8 cellular contexts compared by ENCODE assay signal in genomic region chr19:14247548-14248471, GRCh38. TPM values are rescaled to one million over a fixed set of nuclear protein-coding genes. Genes with fewer than 3 reads are reported as not detected.
A peak's percentile ranks its signal among the peaks of the same experiment; 100 is the strongest.
DNase-seq lines count a peak whose midpoint lies in the region; ATAC-seq and TF ChIP-seq lines count a peak whose summit lies in the region.
"Not testable (repeated sequence)": the region's sequence is repeated elsewhere in the genome, so short reads cannot be mapped to it uniquely, and the experiment has no call there.

No MANE protein-coding gene starts in this region.

- H3K4me2 ChIP-seq in GM23248 (ENCODE audit: unreplicated experiment) = not testable (repeated sequence)
- peak overlapping the region; percentile 57 for H3K4me2 ChIP-seq in OCI-LY7 (ENCODE audit: low read length)

- H2AFZ ChIP-seq in GM23248 (peak overlapping the region; percentile 58; the same call in 1 of the 2 replicates), OCI-LY7 (ENCODE audit: low read length) (peak overlapping the region; percentile 42)

- DNase-seq in GM23248 (peak; percentile 15), OCI-LY7 (ENCODE audit: low spot score) (peak; percentile 37)
- DNase-seq in activated T-cell treated with anti-CD3 and anti-CD28 coated beads, Interleukin-2, amount 50 U/mL, for 1 hour = peak; percentile 21
- not testable (repeated sequence) for DNase-seq in chondrocyte (ENCODE audit: low spot score); right atrium auricular region (ENCODE audit: low spot score); aorta

- POLR2A ChIA-PET in OCI-LY7 (lab: Charles Lee) = not testable (repeated sequence)

- H3K4me1 ChIP-seq in GM23248 (ENCODE audit: insufficient read depth); mucosa of rectum (ENCODE audit: control insufficient read depth in 2 of 2, insufficient read depth in 2 of 2, low read length in 2 of 2); aorta (ENCODE audit: control insufficient read depth in 1 of 2, insufficient read depth in 2 of 2, low read length in 2 of 2): not testable (repeated sequence)
- H3K4me1 ChIP-seq in OCI-LY7 (ENCODE audit: insufficient read depth, low read length, poor library complexity, severe bottlenecking) = peaks cover 35% of the 10 kb centered on the region
- H3K4me1 ChIP-seq in right atrium auricular region = peaks cover 0 to 22% of the 10 kb centered on the region in 2 donors

- not testable (repeated sequence) for H3K9ac ChIP-seq in GM23248; mucosa of rectum (ENCODE audit: low read depth in 1 of 2, low read length in 2 of 2)

- peak overlapping the region; percentile 44 for H3K4me3 Mint-ChIP-seq in chondrocyte (ENCODE audit: unreplicated experiment)

- H4K20me1 ChIP-seq in GM23248 (ENCODE audit: insufficient read depth); OCI-LY7 (ENCODE audit: insufficient read depth, low read length): not testable (repeated sequence)

- CTCF ChIA-PET in OCI-LY7 (lab: Charles Lee; ENCODE audit: unreplicated experiment) = not testable (repeated sequence)

- in situ Hi-C loops in GM23248 (cut with MboI) = not testable (repeated sequence)

- not testable (repeated sequence) for H3K27me3 ChIP-seq in GM23248 (replicated peaks; ENCODE audit: insufficient read depth); right atrium auricular region; mucosa of rectum (ENCODE audit: control insufficient read depth in 2 of 2, insufficient read depth in 2 of 2, low read length in 2 of 2); aorta (ENCODE audit: control insufficient read depth in 1 of 2, insufficient read depth in 2 of 2, low read length in 1 of 2)

- H3K36me3 Mint-ChIP-seq in chondrocyte (ENCODE audit: low read depth) = not testable (repeated sequence)

- not testable (repeated sequence) for H3K4me3 ChIP-seq in GM23248; aorta (ENCODE audit: low read length in 2 of 2)
- peak overlapping the region; percentile 43 for H3K4me3 ChIP-seq in OCI-LY7 (ENCODE audit: low read depth, low read length, poor library complexity, severe bottlenecking)
- peak overlapping the region; percentile 57 to 67 for H3K4me3 ChIP-seq in right atrium auricular region
- H3K4me3 ChIP-seq in mucosa of rectum (ENCODE audit: low read length in 2 of 2) = peak overlapping the region; percentile 10 to 13
- H3K4me3 ChIP-seq in skin epidermis = peak overlapping the region in 6 of 7 experiments; percentile 37 to 62 (median 49)

- not testable (repeated sequence) for H3K9me3 ChIP-seq in GM23248 (ENCODE audit: low read depth); OCI-LY7 (ENCODE audit: low read length); right atrium auricular region; mucosa of rectum (ENCODE audit: control insufficient read depth in 2 of 2, low read length in 2 of 2); aorta (ENCODE audit: control insufficient read depth, low read length)

- H3K79me2 ChIP-seq in GM23248 (ENCODE audit: insufficient read depth); OCI-LY7 (ENCODE audit: insufficient read depth, low read depth, low read length): not testable (repeated sequence)

- H3K4me1 Mint-ChIP-seq in chondrocyte (ENCODE audit: low read depth) = not testable (repeated sequence)

- H3F3A ChIP-seq in GM23248 (ENCODE audit: insufficient read depth) = not testable (repeated sequence)

- WGBS in GM23248 (ENCODE audit: low coverage in 1 of 2, low lambda C conversion rate in 2 of 2, missing lambda C conversion rate in 2 of 2), 2 experiments = 10 to 12% methylated on average over 23 to 38 of the region's 38 CpGs
- WGBS in aorta, 2 donors = 5 to 9% methylated on average over 30 to 38 of the region's 38 CpGs

- intact Hi-C loops in OCI-LY7 (cut with micrococcal nuclease; ENCODE audit: unreplicated experiment); aorta (cut with DNase I): not testable (repeated sequence)

- H3K36me3 ChIP-seq in GM23248 (ENCODE audit: low read depth); OCI-LY7 (ENCODE audit: insufficient read depth, low read length); right atrium auricular region; mucosa of rectum (ENCODE audit: control insufficient read depth in 2 of 2, insufficient read depth in 2 of 2, low read length in 2 of 2); aorta (ENCODE audit: control insufficient read depth in 1 of 2, insufficient read depth in 2 of 2, low read length in 1 of 2): not testable (repeated sequence)

- not testable (repeated sequence) for H3K9me2 ChIP-seq in GM23248 (ENCODE audit: insufficient read depth); OCI-LY7 (ENCODE audit: insufficient read depth, low read length)

- H3K27ac ChIP-seq in GM23248; OCI-LY7 (ENCODE audit: low read depth, low read length, poor library complexity, severe bottlenecking); right atrium auricular region; mucosa of rectum (ENCODE audit: low read depth in 2 of 2, low read length in 2 of 2); aorta (ENCODE audit: low read depth in 1 of 2, low read length in 2 of 2): not testable (repeated sequence)
- H3K27ac ChIP-seq in skin epidermis = peak overlapping the region in 11 of 21 experiments; percentile 66 to 88 (median 72)

- peak; percentile 54 for ATAC-seq in aorta (ENCODE audit: low FRiP score)

- BruUV-seq in OCI-LY7 (replicated peaks; lab: Mats Ljungman, UMichigan) = not testable (repeated sequence)

- TF ChIP-seq CTCF in OCI-LY7 (conservative IDR thresholded peaks at IDR 0.05; ENCODE audit: low read length); chondrocyte (IDR thresholded peaks at IDR 0.05); right atrium auricular region (IDR thresholded peaks at IDR 0.05): not testable (repeated sequence)

- H3K9me3 Mint-ChIP-seq in chondrocyte (ENCODE audit: low read depth) = not testable (repeated sequence)

- H3K27ac Mint-ChIP-seq in chondrocyte (ENCODE audit: unreplicated experiment) = not testable (repeated sequence)

- H3K27me3 Mint-ChIP-seq in chondrocyte (ENCODE audit: low read depth) = not testable (repeated sequence)

RNA-seq across cellular contexts. Expression of gene ADGRL1, which starts 41.8 kb away (rescaled TPM):
- total RNA-seq in GM23248 (2014; rRNA removed; shearing (Covaris generic)) = 3.0 and 3.8 TPM in 2 replicates
- polyA plus RNA-seq in GM23248 (2016; fragmentation: Nextera tagmentation; extraction: Ambion mirVana) (0.75 and 1.0 TPM in 2 replicates), aorta (1 to 10 TPM; 5.3 to 6.3 TPM)
- total RNA-seq in OCI-LY7 (2014; rRNA removed; shearing (Covaris generic)) = 2.6 and 5.0 TPM in 2 replicates
- total RNA-seq in OCI-LY7 (2022) (8.1 and 8.2 TPM in 2 replicates), chondrocyte (32.1 to 33.0 TPM (median 32.2 TPM) in 3 replicates), right atrium auricular region (10 to 100 TPM; 21.0 to 31.2 TPM), aorta (10 to 100 TPM; 11.0 to 26.3 TPM)
